Comparison of ENCODE assay signal across 1 cellular context in the genomic region with DNA sequence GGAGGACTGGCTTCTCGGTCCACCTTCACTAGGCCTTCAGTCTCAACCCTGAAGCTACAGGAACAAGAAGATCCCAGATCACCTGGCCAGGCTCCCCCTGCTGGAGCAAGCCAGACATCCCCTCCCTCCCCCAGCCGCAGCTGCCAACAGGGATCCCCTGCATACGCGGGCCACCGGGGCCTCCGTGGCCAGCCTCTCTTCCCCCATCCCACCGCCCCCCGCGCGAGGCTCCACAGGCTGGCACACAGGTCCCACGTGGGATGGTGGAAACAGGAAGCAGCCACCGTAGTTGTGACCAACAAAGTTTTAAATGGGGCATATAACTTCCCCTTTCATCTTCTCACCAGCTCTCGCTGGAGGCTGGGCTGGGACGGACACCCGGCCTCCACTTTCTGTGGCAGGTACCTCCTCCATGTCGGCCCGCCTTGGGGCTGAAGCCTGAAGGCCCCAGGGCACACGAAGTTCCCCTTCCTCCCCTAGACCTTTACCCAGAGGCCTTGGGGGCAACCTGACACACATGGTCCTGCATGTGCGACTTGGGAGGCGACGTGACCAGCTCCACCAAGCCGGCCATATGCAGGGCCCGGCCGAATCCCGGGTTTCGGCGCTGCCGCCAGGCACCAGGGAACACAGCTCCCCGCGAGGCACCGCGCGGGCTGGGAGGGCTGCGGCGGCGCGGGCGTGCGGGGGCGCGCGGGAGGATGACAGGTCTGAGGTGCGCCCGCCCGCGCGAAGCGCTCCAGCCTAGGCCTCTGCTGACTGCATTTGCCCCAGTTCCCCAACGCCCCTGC.
TF ChIP-seq lines count a peak whose summit lies in the region.

No MANE protein-coding gene starts in this region.

TF ChIP-seq in HEK293, 187 proteins besides CTCF, POLR2A, EP300 and RAD21 (continued from another document and continues in another):
- no peak for TF ChIP-seq ZNF518A (tag by site-specific recombination; conservative IDR thresholded peaks at IDR 0.05; ENCODE audit: low read depth)
- no peak for TF ChIP-seq GFI1B (tag by site-specific recombination; IDR thresholded peaks at IDR 0.05)
- no peak for TF ChIP-seq ZNF10 (tag by site-specific recombination; IDR thresholded peaks at IDR 0.05)
- TF ChIP-seq ZIC2 (tag by site-specific recombination; IDR thresholded peaks at IDR 0.05): no peak
- TF ChIP-seq ZNF184 (tag by site-specific recombination; IDR thresholded peaks at IDR 0.05): no peak
- TF ChIP-seq ZNF350 (tag by site-specific recombination; IDR thresholded peaks at IDR 0.05): no peak
- TF ChIP-seq ZNF362 (tag by site-specific recombination; IDR thresholded peaks at IDR 0.05): no peak
- no peak for TF ChIP-seq ZNF548 (tag by site-specific recombination; IDR thresholded peaks at IDR 0.05)
- peak; percentile 66 for TF ChIP-seq PRDM1 (tag by site-specific recombination; IDR thresholded peaks at IDR 0.05)
- no peak for TF ChIP-seq ZNF624 (tag by site-specific recombination; IDR thresholded peaks at IDR 0.05)
- no peak for TF ChIP-seq ZBTB49 (tag by site-specific recombination; IDR thresholded peaks at IDR 0.05; ENCODE audit: low read depth)
- no peak for TF ChIP-seq GLI2 (tag by site-specific recombination; IDR thresholded peaks at IDR 0.05; ENCODE audit: borderline replicate concordance, low read depth)
- peak; percentile 81 for TF ChIP-seq MZF1 (tag by site-specific recombination; IDR thresholded peaks at IDR 0.05; ENCODE audit: borderline replicate concordance)
- TF ChIP-seq ZNF48 (tag by site-specific recombination; IDR thresholded peaks at IDR 0.05): no peak
- TF ChIP-seq INSM2 (tag by site-specific recombination; IDR thresholded peaks at IDR 0.05): no peak
- no peak for TF ChIP-seq ZNF785 (tag by site-specific recombination; IDR thresholded peaks at IDR 0.05)
- no peak for TF ChIP-seq ZNF324 (tag by site-specific recombination; IDR thresholded peaks at IDR 0.05)
- no peak; the same call in 1 of the 2 replicates for TF ChIP-seq ZBTB48 (tag by site-specific recombination; IDR thresholded peaks at IDR 0.05)
- TF ChIP-seq ZNF366 (tag by site-specific recombination; conservative IDR thresholded peaks at IDR 0.05): no peak
- TF ChIP-seq ZNF704 (tag by site-specific recombination; IDR thresholded peaks at IDR 0.05): no peak
- no peak for TF ChIP-seq ZNF792 (tag by site-specific recombination; IDR thresholded peaks at IDR 0.05)
- TF ChIP-seq ZNF623 (tag by site-specific recombination; IDR thresholded peaks at IDR 0.05): no peak
- TF ChIP-seq ZNF830 (tag by site-specific recombination; IDR thresholded peaks at IDR 0.05; ENCODE audit: low read depth): no peak
- TF ChIP-seq ZNF549 (tag by site-specific recombination; IDR thresholded peaks at IDR 0.05): no peak
- 0 out of 2 replicates have a peak, but pooled peaks have one; percentile 29 for TF ChIP-seq ZNF391 (tag by site-specific recombination; IDR thresholded peaks at IDR 0.05; ENCODE audit: borderline replicate concordance, low read depth)
- peak; percentile 18; the same call in 1 of the 2 replicates for TF ChIP-seq SP7 (tag by site-specific recombination; IDR thresholded peaks at IDR 0.05)
- no peak for TF ChIP-seq ZNF221 (tag by site-specific recombination; IDR thresholded peaks at IDR 0.05; ENCODE audit: borderline replicate concordance)
- TF ChIP-seq ZNF664 (tag by site-specific recombination; IDR thresholded peaks at IDR 0.05): no peak
- no peak for TF ChIP-seq ZNF174 (tag by site-specific recombination; IDR thresholded peaks at IDR 0.05)
- no peak for TF ChIP-seq TCF7L2 (IDR thresholded peaks at IDR 0.05; ENCODE audit: borderline replicate concordance, low read depth, low read length)
- peak; percentile 49; the same call in 1 of the 2 replicates for TF ChIP-seq ZNF335 (tag by site-specific recombination; conservative IDR thresholded peaks at IDR 0.05)
- no peak for TF ChIP-seq ZSCAN4 (tag by site-specific recombination; IDR thresholded peaks at IDR 0.05)
- 0 out of 2 replicates have a peak, but pooled peaks have one; percentile 34 for TF ChIP-seq IKZF3 (tag by site-specific recombination; IDR thresholded peaks at IDR 0.05)
- TF ChIP-seq ZNF501 (tag by site-specific recombination; IDR thresholded peaks at IDR 0.05): no peak; the same call in 1 of the 2 replicates
- TF ChIP-seq ZNF157 (tag by site-specific recombination; IDR thresholded peaks at IDR 0.05): no peak
- no peak for TF ChIP-seq MYNN (tag by site-specific recombination; IDR thresholded peaks at IDR 0.05; ENCODE audit: borderline replicate concordance)
- no peak for TF ChIP-seq YY1 (tag by site-specific recombination; IDR thresholded peaks at IDR 0.05)
- TF ChIP-seq WT1 (tag by site-specific recombination; IDR thresholded peaks at IDR 0.05): no peak
- TF ChIP-seq, protein P1, sequence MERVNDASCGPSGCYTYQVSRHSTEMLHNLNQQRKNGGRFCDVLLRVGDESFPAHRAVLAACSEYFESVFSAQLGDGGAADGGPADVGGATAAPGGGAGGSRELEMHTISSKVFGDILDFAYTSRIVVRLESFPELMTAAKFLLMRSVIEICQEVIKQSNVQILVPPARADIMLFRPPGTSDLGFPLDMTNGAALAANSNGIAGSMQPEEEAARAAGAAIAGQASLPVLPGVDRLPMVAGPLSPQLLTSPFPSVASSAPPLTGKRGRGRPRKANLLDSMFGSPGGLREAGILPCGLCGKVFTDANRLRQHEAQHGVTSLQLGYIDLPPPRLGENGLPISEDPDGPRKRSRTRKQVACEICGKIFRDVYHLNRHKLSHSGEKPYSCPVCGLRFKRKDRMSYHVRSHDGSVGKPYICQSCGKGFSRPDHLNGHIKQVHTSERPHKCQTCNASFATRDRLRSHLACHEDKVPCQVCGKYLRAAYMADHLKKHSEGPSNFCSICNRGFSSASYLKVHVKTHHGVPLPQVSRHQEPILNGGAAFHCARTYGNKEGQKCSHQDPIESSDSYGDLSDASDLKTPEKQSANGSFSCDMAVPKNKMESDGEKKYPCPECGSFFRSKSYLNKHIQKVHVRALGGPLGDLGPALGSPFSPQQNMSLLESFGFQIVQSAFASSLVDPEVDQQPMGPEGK (tag by site-specific recombination; IDR thresholded peaks at IDR 0.05): peak; percentile 32; the same call in 1 of the 2 replicates
- no peak for TF ChIP-seq ZNF610 (tag by site-specific recombination; IDR thresholded peaks at IDR 0.05; ENCODE audit: borderline replicate concordance)
- no peak for TF ChIP-seq ZNF112 (tag by site-specific recombination; IDR thresholded peaks at IDR 0.05)
- no peak for TF ChIP-seq KLF1 (tag by site-specific recombination; IDR thresholded peaks at IDR 0.05)
- TF ChIP-seq ZNF433 (tag by site-specific recombination; IDR thresholded peaks at IDR 0.05; ENCODE audit: low read depth): no peak
